8 cellular contexts compared by ENCODE assay signal in the genomic region with DNA sequence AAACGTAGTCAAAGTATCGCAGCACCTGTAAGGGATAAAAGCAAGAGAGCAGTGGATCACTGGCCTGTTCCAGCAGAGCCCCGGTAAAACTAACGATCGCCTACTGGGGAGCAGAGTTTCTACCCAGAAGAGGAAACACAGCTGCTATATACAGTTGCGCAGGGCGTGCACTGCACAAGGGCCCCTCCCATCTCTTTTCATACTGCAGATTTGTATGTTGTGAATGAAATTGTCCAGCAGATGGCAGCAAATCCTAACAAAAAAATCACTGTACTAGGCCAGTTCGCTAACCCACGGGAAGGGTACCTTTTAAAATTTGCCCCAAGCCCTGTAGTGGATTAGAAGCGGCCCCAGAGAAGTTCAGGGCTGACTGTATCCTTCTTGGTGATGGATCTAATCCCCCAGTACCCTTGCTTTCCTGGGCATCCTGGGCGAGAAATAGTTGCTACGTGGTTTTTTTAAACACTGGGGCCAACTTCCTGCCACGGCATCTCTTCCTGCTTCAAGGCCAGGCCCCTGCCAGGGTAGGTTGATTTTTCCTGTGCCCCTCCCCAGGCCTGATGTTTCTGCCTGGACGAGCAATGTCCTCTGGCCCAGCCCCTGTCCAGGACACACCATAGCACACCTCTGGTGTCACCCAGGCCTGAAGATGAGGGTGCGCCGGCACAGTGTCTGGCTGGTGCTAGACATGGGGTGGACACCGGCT.
A peak's percentile ranks its signal among the peaks of the same experiment; 100 is the strongest.
DNase-seq lines count a peak whose midpoint lies in the region; ATAC-seq and TF ChIP-seq lines count a peak whose summit lies in the region.

No MANE protein-coding gene starts in this region.

- peak overlapping the region in 2 of 4 donors; percentile 16 to 49 for H3K27ac ChIP-seq in Peyer's patch
- H3K27ac ChIP-seq in fibroblast of lung (ENCODE audit: insufficient read depth, low read length) = no peak overlapping the region
- no peak overlapping the region for H3K27ac ChIP-seq in neural progenitor cell
- H3K27ac ChIP-seq in substantia nigra (ENCODE audit: low read depth, low read length, poor library complexity, severe bottlenecking) = no peak overlapping the region

- no peak for ATAC-seq in GM19455 (IDR thresholded peaks at IDR 0.05; ENCODE audit: unreplicated experiment)

- H3K36me3 ChIP-seq in Peyer's patch = no peaks in the 10 kb centered on the region
- H3K36me3 ChIP-seq in fibroblast of lung (ENCODE audit: control insufficient read depth, insufficient read depth, low read length) = no peaks in the 10 kb centered on the region
- no peaks in the 10 kb centered on the region for H3K36me3 ChIP-seq in neural progenitor cell

- TF ChIP-seq CTCF in Peyer's patch (IDR thresholded peaks at IDR 0.05) (peak; percentile 64 to 91 (median 79)), fibroblast of lung (conservative IDR thresholded peaks at IDR 0.05 in 1 of 2, IDR thresholded peaks at IDR 0.05 in 1 of 2; ENCODE audit: low read depth in 1 of 2, low read length in 2 of 2) (peak; percentile 51 to 59), neural progenitor cell (IDR thresholded peaks at IDR 0.05) (peak; percentile 75)

- H4K20me1 ChIP-seq in fibroblast of lung (ENCODE audit: control insufficient read depth, extremely low read depth, insufficient read depth, low read length) = no peaks in the 10 kb centered on the region
- H4K20me1 ChIP-seq in neural progenitor cell (ENCODE audit: low read depth) = no peaks in the 10 kb centered on the region

- no peak overlapping the region for H3K4me3 Mint-ChIP-seq in neural progenitor cell

- peak overlapping the region; percentile 65 for H2AFZ ChIP-seq in fibroblast of lung (ENCODE audit: low read length)
- H2AFZ ChIP-seq in neural progenitor cell (replicated peaks) = no peak overlapping the region

- no peak overlapping the region for H3K4me2 ChIP-seq in fibroblast of lung (ENCODE audit: extremely low read depth, insufficient read depth, low read length)
- H3K4me2 ChIP-seq in neural progenitor cell = no peak overlapping the region

- H3K27me3 Mint-ChIP-seq in neural progenitor cell (ENCODE audit: insufficient read depth, low read depth) = peaks cover 16% of the 10 kb centered on the region

- H3K9me3 Mint-ChIP-seq in neural progenitor cell = peaks cover 7% of the 10 kb centered on the region

- H3K4me3 ChIP-seq in Peyer's patch (peak overlapping the region in 1 of 4 donors; percentile 6), fibroblast of lung (replicated peaks in 1 of 4; ENCODE audit: control extremely low read depth in 1 of 4, insufficient read depth in 1 of 4, low read depth in 3 of 4, low read length in 4 of 4) (no peak overlapping the region), neural progenitor cell (no peak overlapping the region)

- H3K27ac Mint-ChIP-seq in neural progenitor cell = no peak overlapping the region

- no peak for TF ChIP-seq POLR2A in Peyer's patch (IDR thresholded peaks at IDR 0.05)

- DNase-seq in ELF-1 (ENCODE audit: low read depth, low spot score) = peak; percentile 76
- peak; percentile 79 for DNase-seq in HT1080 (ENCODE audit: low read depth)
- peak in 2 of 3 donors; percentile 57 to 77 for DNase-seq in Peyer's patch
- peak; percentile 64 for DNase-seq in activated T-cell treated with anti-CD3 and anti-CD28 coated beads for 4 hours
- peak; percentile 53 to 78 for DNase-seq in fibroblast of lung (ENCODE audit: low read depth in 2 of 2)
- DNase-seq in neural progenitor cell (ENCODE audit: low spot score) = peak; percentile 73
- DNase-seq in substantia nigra (lab: John Stamatoyannopoulos, UW) = peak in 25 of 49 donors; percentile 8 to 54 (median 20)

- H3K27me3 ChIP-seq in Peyer's patch = no peaks in the 10 kb centered on the region
- H3K27me3 ChIP-seq in fibroblast of lung (ENCODE audit: control insufficient read depth, insufficient read depth, low read length) = no peaks in the 10 kb centered on the region
- H3K27me3 ChIP-seq in neural progenitor cell = no peaks in the 10 kb centered on the region

- H3K36me3 Mint-ChIP-seq in neural progenitor cell = no peaks in the 10 kb centered on the region

- H3K9ac ChIP-seq in fibroblast of lung (ENCODE audit: insufficient read depth, low read length) = no peak overlapping the region
- no peak overlapping the region for H3K9ac ChIP-seq in neural progenitor cell

- H3K79me2 ChIP-seq in fibroblast of lung (ENCODE audit: control insufficient read depth, insufficient read depth, low read length) (no peaks in the 10 kb centered on the region), neural progenitor cell (ENCODE audit: low read depth) (no peaks in the 10 kb centered on the region)

- peaks cover 10% of the 10 kb centered on the region for H3K4me1 Mint-ChIP-seq in neural progenitor cell

- H3K9me3 ChIP-seq in Peyer's patch (no peaks in the 10 kb centered on the region), fibroblast of lung (ENCODE audit: control insufficient read depth, insufficient read depth, low read depth, low read length) (no peaks in the 10 kb centered on the region), neural progenitor cell (ENCODE audit: low read depth) (no peaks in the 10 kb centered on the region)

- H3F3A ChIP-seq in neural progenitor cell (ENCODE audit: low read depth) = no peaks in the 10 kb centered on the region

- no peaks in the 10 kb centered on the region for H3K4me1 ChIP-seq in Peyer's patch
- no peaks in the 10 kb centered on the region for H3K4me1 ChIP-seq in fibroblast of lung (ENCODE audit: control insufficient read depth, extremely low read depth, insufficient read depth, low read length)
- peaks cover 3% of the 10 kb centered on the region for H3K4me1 ChIP-seq in neural progenitor cell

Comparison
In these comparisons a context has a peak if more than half of its experiments do, and no peak if none do; other contexts are left out.
1. DNase-seq: peak in every context shown above with its lines; median percentile 79 in HT1080; 76 in ELF-1; 73 in neural progenitor cell; 67 in Peyer's patch; 66 in fibroblast of lung; 64 in activated T-cell treated with anti-CD3 and anti-CD28 coated beads for 4 hours; 20 in substantia nigra.